1 cellular context compared by ENCODE assay signal in genomic region chr22:26597026-26597425, GRCh38.
TF ChIP-seq lines count a peak whose summit lies in the region.

No MANE protein-coding gene starts in this region.

TF ChIP-seq in H1, 55 proteins besides CTCF, POLR2A, EP300 and RAD21:
- no peak for TF ChIP-seq RFX5 (IDR thresholded peaks at IDR 0.05; ENCODE audit: borderline replicate concordance, low read depth, low read length)
- TF ChIP-seq BCL11A (IDR thresholded peaks at IDR 0.05; ENCODE audit: low read depth in 2 of 2, low read length in 2 of 2), result no peak
- TF ChIP-seq EGR1 (IDR thresholded peaks at IDR 0.05; ENCODE audit: borderline replicate concordance, low read depth, low read length), result no peak
- TF ChIP-seq KDM1A (IDR thresholded peaks at IDR 0.05; ENCODE audit: borderline replicate concordance, low read length), result no peak
- TF ChIP-seq POU5F1 (IDR thresholded peaks at IDR 0.05; ENCODE audit: low read depth, low read length), result no peak
- no peak for TF ChIP-seq E2F6 (IDR thresholded peaks at IDR 0.05)
- TF ChIP-seq ATF3 (IDR thresholded peaks at IDR 0.05; ENCODE audit: insufficient read depth, low read depth, low read length), result no peak
- TF ChIP-seq RNF2 (IDR thresholded peaks at IDR 0.05; ENCODE audit: borderline replicate concordance, low read depth, low read length, missing control alignments, poor library complexity, severe bottlenecking), result no peak
- TF ChIP-seq HDAC2 (IDR thresholded peaks at IDR 0.05; ENCODE audit: borderline replicate concordance in 1 of 2, low read depth in 2 of 2, low read length in 2 of 2), result no peak
- TF ChIP-seq CHD1 (IDR thresholded peaks at IDR 0.05; ENCODE audit: low read depth, low read length), result no peak
- TF ChIP-seq BRCA1 (IDR thresholded peaks at IDR 0.05; ENCODE audit: low read depth, low read length), result no peak
- TF ChIP-seq MAFK (IDR thresholded peaks at IDR 0.05; ENCODE audit: low read depth, low read length), result no peak
